ENCODE assay signal across 16 cellular contexts in genomic region chr15:40451497-40452158, GRCh38. TPM values are rescaled to one million over a fixed set of nuclear protein-coding genes. Genes with fewer than 3 reads are reported as not detected.
DNase-seq lines count a peak whose midpoint lies in the region; ATAC-seq and TF ChIP-seq lines count a peak whose summit lies in the region.
"Had no signal": no experiment of that assay in that cellular context is flagged by ENCODE, and none has a peak within 500 bp of the region (broad histone marks: within the 10 kb centered on the region; RNA-seq: fewer than 3 reads in every experiment).

No MANE protein-coding gene starts in this region.

- peaks cover 76% of the 10 kb centered on the region for H3K4me1 Mint-ChIP-seq in activated naive CD4-positive, alpha-beta T cell treated with anti-CD3 and anti-CD28 coated beads for 36 hours (ENCODE audit: low read depth)
- peaks cover 78% of the 10 kb centered on the region for H3K4me1 Mint-ChIP-seq in WTC11
- peaks cover 69% of the 10 kb centered on the region for H3K4me1 Mint-ChIP-seq in endodermal cell
- peaks cover 74% of the 10 kb centered on the region for H3K4me1 Mint-ChIP-seq in stimulated activated memory B cell treated with anti-CD40 and anti-IgM and Interleukin-4, amounts not matched to agents 10 μg/mL and 1 μg/mL and 100 μg/mL, for 72 hours

- H3K4me3 Mint-ChIP-seq in activated naive CD4-positive, alpha-beta T cell treated with anti-CD3 and anti-CD28 coated beads for 36 hours, result no peak overlapping the region
- H3K4me3 Mint-ChIP-seq in WTC11 (no peak overlapping the region), endodermal cell (peak overlapping the region; percentile 27)
- no peak overlapping the region for H3K4me3 Mint-ChIP-seq in stimulated activated memory B cell treated with anti-CD40 and anti-IgM and Interleukin-4, amounts not matched to agents 10 μg/mL and 1 μg/mL and 100 μg/mL, for 72 hours

- TF ChIP-seq POLR2A in heart left ventricle (IDR thresholded peaks at IDR 0.05), result no peak

- intact Hi-C loops in activated naive CD4-positive, alpha-beta T cell treated with anti-CD3 and anti-CD28 coated beads for 36 hours (cut with micrococcal nuclease), result loop anchor here (1.0 to 2.0 kb wide), 3 partner anchors 9 to 41 kb away; partner anchors contain the start of gene CHST14
- intact Hi-C loops in heart left ventricle (cut with DNase I), result loop anchor here in 1 of 10 donors (5.0 kb wide), 1 partner anchor 56 kb away; no protein-coding TSS in a partner anchor

- H3K27ac Mint-ChIP-seq in activated naive CD4-positive, alpha-beta T cell treated with anti-CD3 and anti-CD28 coated beads for 36 hours, result peak overlapping the region; percentile 58
- H3K27ac Mint-ChIP-seq in WTC11 (peak overlapping the region; percentile 94), endodermal cell (peak overlapping the region; percentile 85)
- H3K27ac Mint-ChIP-seq in stimulated activated memory B cell treated with anti-CD40 and anti-IgM and Interleukin-4, amounts not matched to agents 10 μg/mL and 1 μg/mL and 100 μg/mL, for 72 hours, result peak overlapping the region; percentile 43

- H3K27ac ChIP-seq in endodermal cell (ENCODE audit: low read depth, low read length), result peak overlapping the region; percentile 47
- H3K27ac ChIP-seq in heart left ventricle, result no peak overlapping the region
- H3K27ac ChIP-seq: body of pancreas, dorsolateral prefrontal cortex, lower lobe of right lung, right atrium auricular region, tibial artery had no signal

- H3K36me3 Mint-ChIP-seq in activated naive CD4-positive, alpha-beta T cell treated with anti-CD3 and anti-CD28 coated beads for 36 hours (ENCODE audit: low read depth), result no peaks in the 10 kb centered on the region
- H3K36me3 Mint-ChIP-seq in WTC11 (peaks cover 2% of the 10 kb centered on the region; the same call in 1 of the 2 replicates), endodermal cell (ENCODE audit: low read depth) (peaks cover 11% of the 10 kb centered on the region)
- H3K36me3 Mint-ChIP-seq in stimulated activated memory B cell treated with anti-CD40 and anti-IgM and Interleukin-4, amounts not matched to agents 10 μg/mL and 1 μg/mL and 100 μg/mL, for 72 hours, result no peaks in the 10 kb centered on the region

- H3K36me3 ChIP-seq in endodermal cell (ENCODE audit: control insufficient read depth, insufficient read depth, low read length) (no peaks in the 10 kb centered on the region), heart left ventricle (peaks cover 0 to 2% (median 0%) of the 10 kb centered on the region in 9 donors)
- H3K36me3 ChIP-seq: lower lobe of right lung, right atrium auricular region, tibial artery had no signal

- no peaks in the 10 kb centered on the region for H3K9me3 Mint-ChIP-seq in activated naive CD4-positive, alpha-beta T cell treated with anti-CD3 and anti-CD28 coated beads for 36 hours
- H3K9me3 Mint-ChIP-seq in WTC11 (no peaks in the 10 kb centered on the region), endodermal cell (no peaks in the 10 kb centered on the region)
- H3K9me3 Mint-ChIP-seq in stimulated activated memory B cell treated with anti-CD40 and anti-IgM and Interleukin-4, amounts not matched to agents 10 μg/mL and 1 μg/mL and 100 μg/mL, for 72 hours, result no peaks in the 10 kb centered on the region

- H3K9me3 ChIP-seq in endodermal cell (ENCODE audit: control insufficient read depth, low read length), result no peaks in the 10 kb centered on the region
- no peaks in the 10 kb centered on the region for H3K9me3 ChIP-seq in heart left ventricle
- H3K9me3 ChIP-seq: body of pancreas, lower lobe of right lung, right atrium auricular region, tibial artery had no signal

- H3K4me3 ChIP-seq in endodermal cell (ENCODE audit: low read length) (peak overlapping the region; percentile 57), heart left ventricle (no peak overlapping the region)
- H3K4me3 ChIP-seq: body of pancreas, dorsolateral prefrontal cortex, lower lobe of right lung, right atrium auricular region, tibial artery had no signal

- H3K27me3 Mint-ChIP-seq in activated naive CD4-positive, alpha-beta T cell treated with anti-CD3 and anti-CD28 coated beads for 36 hours (ENCODE audit: low read depth), result no peaks in the 10 kb centered on the region
- no peaks in the 10 kb centered on the region for H3K27me3 Mint-ChIP-seq in WTC11 (ENCODE audit: low read depth)
- no peaks in the 10 kb centered on the region for H3K27me3 Mint-ChIP-seq in endodermal cell (ENCODE audit: insufficient read depth)
- no peaks in the 10 kb centered on the region for H3K27me3 Mint-ChIP-seq in stimulated activated memory B cell treated with anti-CD40 and anti-IgM and Interleukin-4, amounts not matched to agents 10 μg/mL and 1 μg/mL and 100 μg/mL, for 72 hours

- DNase-seq in activated naive CD4-positive, alpha-beta T cell treated with anti-CD3 and anti-CD28 coated beads for 36 hours, result no peak
- DNase-seq in activated naive CD4-positive, alpha-beta T cell treated with anti-CD3 and anti-CD28 coated beads, Interleukin-2, amount 50 U/mL, for 16 hours, result no peak
- DNase-seq in WTC11 (ENCODE audit: low spot score) (no peak), endodermal cell (peak; percentile 69), heart left ventricle (no peak), NCI-H2171 (lab: John Stamatoyannopoulos, UW) (no peak)
- DNase-seq: ACHN, body of pancreas, dorsolateral prefrontal cortex, GDM1, lower lobe of right lung, NCI-H187, tibial artery had no signal

- peak overlapping the region; percentile 55 for H3K9ac ChIP-seq in endodermal cell (ENCODE audit: extremely low read depth, low read length, poor library complexity, severe bottlenecking)

- no peaks in the 10 kb centered on the region for H3K27me3 ChIP-seq in endodermal cell (ENCODE audit: control insufficient read depth, insufficient read depth, low read length, poor library complexity, severe bottlenecking)
- H3K27me3 ChIP-seq in heart left ventricle, result no peaks in the 10 kb centered on the region
- H3K27me3 ChIP-seq: body of pancreas, dorsolateral prefrontal cortex, right atrium auricular region, tibial artery had no signal

- peaks cover 42% of the 10 kb centered on the region for H3K4me1 ChIP-seq in endodermal cell (ENCODE audit: control insufficient read depth, insufficient read depth, low read length)
- H3K4me1 ChIP-seq in heart left ventricle, result peaks cover 4 to 66% (median 41%) of the 10 kb centered on the region in 12 donors

- POLR2A ChIA-PET in WTC11 (lab: Charles Lee), result interaction anchor here (1.1 to 5.8 kb wide), 4 partner anchors 10 to 243 kb away, joined by 3 to 32 read pairs (median 6); partner anchors contain the start of genes BAHD1, CHST14 and RAD51

- 74 to 85% methylated on average over 3 of the region's 3 CpGs for WGBS in endodermal cell (ENCODE audit: insufficient coverage in 1 of 2, insufficient read length in 1 of 2), 2 experiments
- WGBS in heart left ventricle, 4 donors, result 76 to 87% (median 82%) methylated on average over 3 of the region's 3 CpGs

- ATAC-seq in WTC11, result no peak
- ATAC-seq in stimulated activated memory B cell treated with anti-CD40 and anti-IgM and Interleukin-4, amounts not matched to agents 10 μg/mL and 1 μg/mL and 100 μg/mL, for 72 hours, result no peak
- ATAC-seq in heart left ventricle, result no peak
- ATAC-seq in HG03457 (IDR thresholded peaks at IDR 0.05; ENCODE audit: unreplicated experiment), result no peak
- ATAC-seq: body of pancreas had no signal

- CTCF ChIA-PET in activated naive CD4-positive, alpha-beta T cell treated with anti-CD3 and anti-CD28 coated beads for 36 hours (lab: Charles Lee), result interaction anchor here (0.7 to 0.9 kb wide), 3 partner anchors 85 to 405 kb away, joined by 3 read pairs; no protein-coding TSS in a partner anchor
- CTCF ChIA-PET in WTC11 (lab: Charles Lee), result interaction anchor here (0.6 to 2.3 kb wide), 11 partner anchors 9 to 138 kb away, joined by 3 to 9 read pairs (median 5); partner anchors contain the start of gene BAHD1

- no peak for TF ChIP-seq CTCF in WTC11 (IDR thresholded peaks at IDR 0.05)
- no peak for TF ChIP-seq CTCF in endodermal cell (conservative IDR thresholded peaks at IDR 0.05)
- no peak for TF ChIP-seq CTCF in heart left ventricle (IDR thresholded peaks at IDR 0.05)

TF ChIP-seq in WTC11, 78 proteins besides CTCF, POLR2A, EP300 and RAD21:
- TF ChIP-seq ZNF423 (CRISPR knock-in tag; IDR thresholded peaks at IDR 0.05), result no peak
- no peak for TF ChIP-seq SOX15 (CRISPR knock-in tag; IDR thresholded peaks at IDR 0.05)
- TF ChIP-seq ZMAT4 (CRISPR knock-in tag; IDR thresholded peaks at IDR 0.05), result no peak
- TF ChIP-seq SMAD3 (CRISPR knock-in tag; IDR thresholded peaks at IDR 0.05; ENCODE audit: borderline replicate concordance), result no peak
- TF ChIP-seq KAT7 (CRISPR knock-in tag; IDR thresholded peaks at IDR 0.05; ENCODE audit: borderline replicate concordance), result no peak

RNA-seq across cellular contexts. Expression of gene BAHD1, which starts 10.9 kb away (rescaled TPM):
- total RNA-seq in activated naive CD4-positive, alpha-beta T cell treated with anti-CD3 and anti-CD28 coated beads for 36 hours, result 10 to 100 TPM in 1 of 2 experiments, 1 to 10 TPM in 1; 9.9 to 11.7 TPM
- total RNA-seq in WTC11 (2021) (40.7 to 49.1 TPM (median 41.5 TPM) in 3 replicates), endodermal cell (10 to 100 TPM; 23.5 to 30.1 TPM), heart left ventricle (10 to 100 TPM; 12.8 to 28.4 (median 16.1) TPM)
- polyA plus RNA-seq in endodermal cell (2013, experiment 1 of 2), result 20.3 TPM
- 20.1 TPM for polyA plus RNA-seq in endodermal cell (2013, experiment 2 of 2)
- polyA plus RNA-seq in heart left ventricle, result 10 to 100 TPM in 1 of 2 donors, 1 to 10 TPM in 1; 7.8 to 17.3 TPM

RNA-seq across cellular contexts. Expression of gene CHST14, which starts 19.2 kb away (rescaled TPM):
- total RNA-seq in activated naive CD4-positive, alpha-beta T cell treated with anti-CD3 and anti-CD28 coated beads for 36 hours, result 1 to 10 TPM; 4.4 to 4.6 TPM
- total RNA-seq in WTC11 (2021) (21.3 to 29.5 TPM (median 26.2 TPM) in 3 replicates), endodermal cell (10 to 100 TPM; 33.7 to 43.0 TPM), heart left ventricle (10 to 100 TPM in 3 of 9 donors, 1 to 10 TPM in 6; 6.4 to 10.8 (median 8.6) TPM)
- 28.5 TPM for polyA plus RNA-seq in endodermal cell (2013, experiment 1 of 2)
- 27.1 TPM for polyA plus RNA-seq in endodermal cell (2013, experiment 2 of 2)
- 1 to 10 TPM; 6.0 to 6.2 TPM for polyA plus RNA-seq in heart left ventricle

RNA-seq across cellular contexts. Expression of gene IVD, which starts 46.0 kb away (rescaled TPM):
- 10 to 100 TPM; 33.1 to 34.1 TPM for total RNA-seq in activated naive CD4-positive, alpha-beta T cell treated with anti-CD3 and anti-CD28 coated beads for 36 hours
- total RNA-seq in WTC11 (2021) (82.2 to 96.1 TPM (median 89.3 TPM) in 3 replicates), endodermal cell (10 to 100 TPM; 90.6 to 98.7 TPM), heart left ventricle (100 to 1,000 TPM in 4 of 9 donors, 10 to 100 TPM in 5; 72.1 to 130 (median 99.8) TPM)
- 63.5 TPM for polyA plus RNA-seq in endodermal cell (2013, experiment 1 of 2)
- polyA plus RNA-seq in endodermal cell (2013, experiment 2 of 2), result 51.7 TPM
- 10 to 100 TPM; 52.9 to 56.2 TPM for polyA plus RNA-seq in heart left ventricle

Comparison
In these comparisons a context has a peak if more than half of its experiments do, and no peak if none do; other contexts are left out.
1. H3K27ac Mint-ChIP-seq: peak in every context shown above with its lines; median percentile 94 in WTC11; 85 in endodermal cell; 58 in activated naive CD4-positive, alpha-beta T cell treated with anti-CD3 and anti-CD28 coated beads for 36 hours; 43 in stimulated activated memory B cell treated with anti-CD40 and anti-IgM and Interleukin-4, amounts not matched to agents 10 μg/mL and 1 μg/mL and 100 μg/mL, for 72 hours.